In the genomic region with DNA sequence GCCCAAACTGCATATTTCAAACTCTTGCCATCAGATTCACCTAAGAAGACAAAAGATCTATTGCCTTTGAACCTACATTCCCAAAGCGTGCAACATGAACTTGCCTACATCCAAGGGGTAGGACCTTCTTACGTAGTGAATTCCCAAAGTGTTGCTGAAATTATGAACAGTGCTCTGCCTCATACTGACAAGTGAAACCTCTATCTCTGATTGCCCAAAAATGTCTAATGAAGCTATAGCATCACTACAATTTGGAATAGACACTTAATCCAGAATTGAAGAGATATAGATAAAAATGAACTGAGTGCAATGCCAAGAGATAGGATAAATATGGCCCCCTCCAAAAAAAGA, we compare ENCODE assay signal across 23 cellular contexts. TPM values are rescaled to one million over a fixed set of nuclear protein-coding genes. Genes with fewer than 3 reads are reported as not detected.
DNase-seq lines count a peak whose midpoint lies in the region; ATAC-seq lines count a peak whose summit lies in the region.
"Had no signal": no experiment of that assay in that cellular context is flagged by ENCODE, and none has a peak within 500 bp of the region (broad histone marks: within the 10 kb centered on the region; RNA-seq: fewer than 3 reads in every experiment).

No MANE protein-coding gene starts in this region.

- POLR2A ChIA-PET in T-cell (lab: Charles Lee) = interaction anchor here in 1 of 2 donors (0.7 kb wide), 1 partner anchor 40 kb away, joined by 3 read pairs; no protein-coding TSS in a partner anchor

- peaks cover 53% of the 10 kb centered on the region for H3K36me3 Mint-ChIP-seq in activated naive CD4-positive, alpha-beta T cell treated with anti-CD3 and anti-CD28 coated beads, Interleukin-2, amount 10 ng/mL, durations not matched to agents 7 days and 5 days
- H3K36me3 Mint-ChIP-seq in activated naive CD4-positive, alpha-beta T cell treated with anti-CD3 and anti-CD28 coated beads, Interleukin-2, amount 50 U/mL, for 72 hours = peaks cover 3 to 24% of the 10 kb centered on the region in 2 donors
- peaks cover 26% of the 10 kb centered on the region for H3K36me3 Mint-ChIP-seq in T-cell
- peaks cover 13% of the 10 kb centered on the region for H3K36me3 Mint-ChIP-seq in central memory CD8-positive, alpha-beta T cell (ENCODE audit: insufficient read depth)
- peaks cover 70% of the 10 kb centered on the region for H3K36me3 Mint-ChIP-seq in stimulated activated effector memory CD8-positive, alpha-beta T cell treated with anti-CD3 and anti-CD28 coated beads, Interleukin-12 subunit alpha, Interleukin-12 subunit beta, amount 100 ng/mL, for 72 hours

- no peak for ATAC-seq in activated naive CD4-positive, alpha-beta T cell treated with anti-CD3 and anti-CD28 coated beads, Interleukin-2, amount 50 U/mL, for 72 hours
- ATAC-seq in T-cell (replicated peaks in 1 of 4) (no peak), GM18861 (IDR thresholded peaks at IDR 0.05; ENCODE audit: unreplicated experiment) (no peak), GM18868 (IDR thresholded peaks at IDR 0.05; ENCODE audit: unreplicated experiment) (no peak)
- no peak for ATAC-seq in central memory CD8-positive, alpha-beta T cell (replicated peaks; ENCODE audit: extremely low read depth, poor library complexity, severe bottlenecking)
- no peak for ATAC-seq in stimulated activated effector memory CD8-positive, alpha-beta T cell treated with anti-CD3 and anti-CD28 coated beads, Interleukin-12 subunit alpha, Interleukin-12 subunit beta, amount 100 ng/mL, for 72 hours

- CTCF ChIA-PET in activated naive CD4-positive, alpha-beta T cell treated with anti-CD3 and anti-CD28 coated beads, Interleukin-2, amount 10 ng/mL, durations not matched to agents 7 days and 5 days (lab: Charles Lee) = interaction anchor here (1.1 to 1.5 kb wide), 2 partner anchors 42 to 65 kb away, joined by 5 to 6 read pairs; no protein-coding TSS in a partner anchor
- CTCF ChIA-PET in T-cell (lab: Charles Lee) = interaction anchor here in 1 of 2 donors (1.1 kb wide), 1 partner anchor 37 kb away, joined by 3 read pairs; no protein-coding TSS in a partner anchor

- peaks cover 82% of the 10 kb centered on the region for H3K4me1 Mint-ChIP-seq in activated naive CD4-positive, alpha-beta T cell treated with anti-CD3 and anti-CD28 coated beads, Interleukin-2, amount 10 ng/mL, durations not matched to agents 7 days and 5 days
- H3K4me1 Mint-ChIP-seq in T-cell = peaks cover 61 to 71% (median 61%) of the 10 kb centered on the region in 3 donors
- H3K4me1 Mint-ChIP-seq in central memory CD8-positive, alpha-beta T cell = peaks cover 54% of the 10 kb centered on the region
- peaks cover 65% of the 10 kb centered on the region for H3K4me1 Mint-ChIP-seq in stimulated activated effector memory CD8-positive, alpha-beta T cell treated with anti-CD3 and anti-CD28 coated beads, Interleukin-12 subunit alpha, Interleukin-12 subunit beta, amount 100 ng/mL, for 72 hours

- H3K9me3 Mint-ChIP-seq in activated naive CD4-positive, alpha-beta T cell treated with anti-CD3 and anti-CD28 coated beads, Interleukin-2, amount 10 ng/mL, durations not matched to agents 7 days and 5 days = peaks cover 36% of the 10 kb centered on the region
- H3K9me3 Mint-ChIP-seq in activated naive CD4-positive, alpha-beta T cell treated with anti-CD3 and anti-CD28 coated beads, Interleukin-2, amount 50 U/mL, for 72 hours = peaks cover 8 to 13% of the 10 kb centered on the region in 2 donors
- H3K9me3 Mint-ChIP-seq in T-cell = peaks cover 12 to 64% (median 45%) of the 10 kb centered on the region in 3 donors
- peaks cover 9% of the 10 kb centered on the region for H3K9me3 Mint-ChIP-seq in central memory CD8-positive, alpha-beta T cell
- peaks cover 2% of the 10 kb centered on the region for H3K9me3 Mint-ChIP-seq in stimulated activated effector memory CD8-positive, alpha-beta T cell treated with anti-CD3 and anti-CD28 coated beads, Interleukin-12 subunit alpha, Interleukin-12 subunit beta, amount 100 ng/mL, for 72 hours

- DNase-seq in activated naive CD4-positive, alpha-beta T cell treated with anti-CD3 and anti-CD28 coated beads, Interleukin-2, amount 10 ng/mL, durations not matched to agents 7 days and 5 days = no peak
- no peak for DNase-seq in activated naive CD4-positive, alpha-beta T cell treated with anti-CD3 and anti-CD28 coated beads, Interleukin-2, amount 50 U/mL, for 72 hours (ENCODE audit: low spot score in 2 of 2)
- DNase-seq in T-cell = no peak
- DNase-seq in central memory CD8-positive, alpha-beta T cell (ENCODE audit: low spot score in 2 of 2) = no peak
- no peak for DNase-seq in stimulated activated effector memory CD8-positive, alpha-beta T cell treated with anti-CD3 and anti-CD28 coated beads, Interleukin-12 subunit alpha, Interleukin-12 subunit beta, amount 100 ng/mL, for 72 hours (ENCODE audit: low spot score in 2 of 2)
- DNase-seq in AG20443 (ENCODE audit: low spot score) = no peak
- DNase-seq: activated CD4-positive, alpha-beta T cell treated with anti-CD3 and anti-CD28 coated beads, Interleukin-2, amount 50 U/mL, for 48 hours; aorta; central memory CD4-positive, alpha-beta T cell; DND-41; HCEC 1CT; KG1; kidney glomerular epithelial cell; mesenchymal stem cell; NCI-H1694; NCI-H526 treated with DMSO at 0.1 percent for 48 hours; RPMI8226; sigmoid colon; thyroid gland had no signal

- H3K4me3 Mint-ChIP-seq in activated naive CD4-positive, alpha-beta T cell treated with anti-CD3 and anti-CD28 coated beads, Interleukin-2, amount 10 ng/mL, durations not matched to agents 7 days and 5 days = peak overlapping the region; percentile 14
- peak overlapping the region in 1 of 3 donors; percentile 61 for H3K4me3 Mint-ChIP-seq in T-cell
- peak overlapping the region; percentile 56 for H3K4me3 Mint-ChIP-seq in central memory CD8-positive, alpha-beta T cell
- peak overlapping the region; percentile 72 for H3K4me3 Mint-ChIP-seq in stimulated activated effector memory CD8-positive, alpha-beta T cell treated with anti-CD3 and anti-CD28 coated beads, Interleukin-12 subunit alpha, Interleukin-12 subunit beta, amount 100 ng/mL, for 72 hours

- H3K27ac Mint-ChIP-seq in activated naive CD4-positive, alpha-beta T cell treated with anti-CD3 and anti-CD28 coated beads, Interleukin-2, amount 10 ng/mL, durations not matched to agents 7 days and 5 days = peak overlapping the region; percentile 92
- H3K27ac Mint-ChIP-seq in activated naive CD4-positive, alpha-beta T cell treated with anti-CD3 and anti-CD28 coated beads, Interleukin-2, amount 50 U/mL, for 72 hours = peak overlapping the region in 1 of 2 donors; percentile 82
- H3K27ac Mint-ChIP-seq in T-cell = peak overlapping the region; percentile 94 to 96
- peak overlapping the region; percentile 58 for H3K27ac Mint-ChIP-seq in central memory CD8-positive, alpha-beta T cell (ENCODE audit: low read depth)
- peak overlapping the region; percentile 95 for H3K27ac Mint-ChIP-seq in stimulated activated effector memory CD8-positive, alpha-beta T cell treated with anti-CD3 and anti-CD28 coated beads, Interleukin-12 subunit alpha, Interleukin-12 subunit beta, amount 100 ng/mL, for 72 hours

- no peaks in the 10 kb centered on the region for H3K27me3 Mint-ChIP-seq in activated naive CD4-positive, alpha-beta T cell treated with anti-CD3 and anti-CD28 coated beads, Interleukin-2, amount 10 ng/mL, durations not matched to agents 7 days and 5 days
- no peaks in the 10 kb centered on the region for H3K27me3 Mint-ChIP-seq in T-cell
- H3K27me3 Mint-ChIP-seq in central memory CD8-positive, alpha-beta T cell = no peaks in the 10 kb centered on the region

RNA-seq across cellular contexts. Expression of gene CLEC2D, which starts 31.1 kb away (rescaled TPM):
- 100 to 1,000 TPM; 182 to 270 TPM for total RNA-seq in activated naive CD4-positive, alpha-beta T cell treated with anti-CD3 and anti-CD28 coated beads, Interleukin-2, amount 50 U/mL, for 72 hours
- 100 to 1,000 TPM; 217 to 338 (median 311) TPM for total RNA-seq in T-cell

RNA-seq across cellular contexts. Expression of gene CLECL1, which starts 32.3 kb away (rescaled TPM):
- total RNA-seq in activated naive CD4-positive, alpha-beta T cell treated with anti-CD3 and anti-CD28 coated beads, Interleukin-2, amount 50 U/mL, for 72 hours = 1 to 10 TPM; 3.0 to 7.6 TPM
- total RNA-seq in T-cell = 1 to 10 TPM; 1.1 to 4.4 (median 2.9) TPM
- total RNA-seq: frontal cortex, HT-29, sigmoid colon, thyroid gland had no signal
